ENCODE assay signal across 1 cellular context in the genomic region with DNA sequence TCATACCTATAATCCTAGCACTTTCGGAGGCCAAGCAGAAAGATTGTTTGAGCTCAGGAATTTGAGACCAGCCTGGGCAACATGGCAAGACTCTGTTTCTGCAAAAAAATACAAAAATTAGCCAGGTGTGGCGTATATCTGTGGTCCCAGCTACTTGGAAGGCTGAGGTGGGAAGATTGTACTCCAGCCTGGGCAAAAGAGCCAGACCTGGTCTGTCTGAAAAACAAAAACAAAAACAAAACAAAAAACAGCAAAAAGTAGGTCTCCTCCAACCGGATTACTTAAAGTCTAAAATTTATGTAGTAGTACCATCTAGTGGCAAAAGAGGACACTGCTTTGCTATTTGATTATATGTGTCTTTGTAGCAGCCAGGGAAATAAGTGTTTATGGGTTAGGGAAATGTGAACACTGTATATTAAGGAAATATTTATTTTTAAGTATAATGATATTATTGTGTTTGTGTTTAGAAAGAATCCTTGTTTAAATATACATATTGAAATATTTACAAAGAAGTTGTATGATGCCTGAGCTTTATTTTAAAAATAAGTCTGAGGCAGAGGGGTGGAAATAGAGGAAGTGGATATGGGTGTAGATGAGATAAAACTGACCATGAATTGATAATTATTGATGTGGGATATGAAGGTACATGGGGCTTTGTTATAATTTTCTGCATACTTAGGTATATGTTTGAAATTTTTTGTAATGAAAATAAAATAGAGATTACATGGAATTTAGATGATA.
A peak's percentile ranks its signal among the peaks of the same experiment; 100 is the strongest.
TF ChIP-seq lines count a peak whose summit lies in the region.

No MANE protein-coding gene starts in this region.

TF ChIP-seq in K562, 482 proteins besides CTCF, POLR2A, EP300 and RAD21:
- TF ChIP-seq, protein P1, sequence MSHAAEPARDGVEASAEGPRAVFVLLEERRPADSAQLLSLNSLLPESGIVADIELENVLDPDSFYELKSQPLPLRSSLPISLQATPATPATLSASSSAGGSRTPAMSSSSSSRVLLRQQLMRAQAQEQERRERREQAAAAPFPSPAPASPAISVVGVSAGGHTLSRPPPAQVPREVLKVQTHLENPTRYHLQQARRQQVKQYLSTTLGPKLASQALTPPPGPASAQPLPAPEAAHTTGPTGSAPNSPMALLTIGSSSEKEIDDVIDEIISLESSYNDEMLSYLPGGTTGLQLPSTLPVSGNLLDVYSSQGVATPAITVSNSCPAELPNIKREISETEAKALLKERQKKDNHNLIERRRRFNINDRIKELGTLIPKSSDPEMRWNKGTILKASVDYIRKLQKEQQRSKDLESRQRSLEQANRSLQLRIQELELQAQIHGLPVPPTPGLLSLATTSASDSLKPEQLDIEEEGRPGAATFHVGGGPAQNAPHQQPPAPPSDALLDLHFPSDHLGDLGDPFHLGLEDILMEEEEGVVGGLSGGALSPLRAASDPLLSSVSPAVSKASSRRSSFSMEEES (CRISPR knock-in tag; IDR thresholded peaks at IDR 0.05), result no peak
- 0 out of 2 replicates have a peak, but pooled peaks have one; percentile 23 for TF ChIP-seq ZNF592 (IDR thresholded peaks at IDR 0.05)
- TF ChIP-seq ARID2 (IDR thresholded peaks at IDR 0.05), result peak; percentile 83
- TF ChIP-seq SMC3 (conservative IDR thresholded peaks at IDR 0.05; ENCODE audit: insufficient read depth, low read depth, low read length), result peak; percentile 72
- TF ChIP-seq BRD9 (IDR thresholded peaks at IDR 0.05; ENCODE audit: low read depth, partially characterized antibody), result peak; percentile 47
- 0 out of 4 replicates have a peak, but pooled peaks of 1 of the 2 experiments have one; percentile 18 for TF ChIP-seq FOXK2 (conservative IDR thresholded peaks at IDR 0.05 in 1 of 2, IDR thresholded peaks at IDR 0.05 in 1 of 2; ENCODE audit: low read depth in 2 of 2)
- peak; percentile 79 for TF ChIP-seq SPI1 (IDR thresholded peaks at IDR 0.05; ENCODE audit: borderline replicate concordance, low read depth, low read length)
- TF ChIP-seq, protein P2, sequence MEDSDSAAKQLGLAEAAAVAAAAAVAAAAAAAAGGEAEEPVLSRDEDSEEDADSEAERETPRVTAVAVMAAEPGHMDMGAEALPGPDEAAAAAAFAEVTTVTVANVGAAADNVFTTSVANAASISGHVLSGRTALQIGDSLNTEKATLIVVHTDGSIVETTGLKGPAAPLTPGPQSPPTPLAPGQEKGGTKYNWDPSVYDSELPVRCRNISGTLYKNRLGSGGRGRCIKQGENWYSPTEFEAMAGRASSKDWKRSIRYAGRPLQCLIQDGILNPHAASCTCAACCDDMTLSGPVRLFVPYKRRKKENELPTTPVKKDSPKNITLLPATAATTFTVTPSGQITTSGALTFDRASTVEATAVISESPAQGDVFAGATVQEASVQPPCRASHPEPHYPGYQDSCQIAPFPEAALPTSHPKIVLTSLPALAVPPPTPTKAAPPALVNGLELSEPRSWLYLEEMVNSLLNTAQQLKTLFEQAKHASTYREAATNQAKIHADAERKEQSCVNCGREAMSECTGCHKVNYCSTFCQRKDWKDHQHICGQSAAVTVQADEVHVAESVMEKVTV (CRISPR knock-in tag; IDR thresholded peaks at IDR 0.05), result peak; percentile 80
- TF ChIP-seq MYNN (IDR thresholded peaks at IDR 0.05), result no peak
- no peak for TF ChIP-seq MYNN (CRISPR knock-in tag; IDR thresholded peaks at IDR 0.05)
